In genomic region chr14:68282479-68283377, GRCh38 we compare ENCODE assay signal across 8 cellular contexts.
DNase-seq lines count a peak whose midpoint lies in the region; ATAC-seq and TF ChIP-seq lines count a peak whose summit lies in the region.

No MANE protein-coding gene starts in this region.

- H3K9me3 ChIP-seq in Peyer's patch = no peaks in the 10 kb centered on the region

- H3K27me3 ChIP-seq in Peyer's patch = no peaks in the 10 kb centered on the region

- H3K27ac Mint-ChIP-seq in effector memory CD8-positive, alpha-beta T cell = peak overlapping the region; percentile 90 to 97

- peak; percentile 27 for ATAC-seq in GM21619 (IDR thresholded peaks at IDR 0.05; ENCODE audit: unreplicated experiment)
- ATAC-seq in effector memory CD8-positive, alpha-beta T cell (replicated peaks) = peak; percentile 59

- peaks cover 0 to 26% (median 12%) of the 10 kb centered on the region in 4 donors for H3K4me1 ChIP-seq in Peyer's patch

- peak overlapping the region; percentile 70 to 73 for H3K4me3 Mint-ChIP-seq in effector memory CD8-positive, alpha-beta T cell

- no peaks in the 10 kb centered on the region for H3K36me3 ChIP-seq in Peyer's patch

- DNase-seq in DMS79 treated with DMSO at 0.1 percent for 48 hours (lab: John Stamatoyannopoulos, UW) (peak; percentile 16), Peyer's patch (peak in 1 of 3 donors; percentile 24), DMS153 (lab: John Stamatoyannopoulos, UW) (no peak), NCI-H510A treated with DMSO at 0.1 percent for 48 hours (lab: John Stamatoyannopoulos, UW) (no peak), NOMO-1 (lab: John Stamatoyannopoulos, UW; ENCODE audit: unreplicated experiment in 2 of 2) (no peak), SK-N-DZ (ENCODE audit: low spot score) (no peak)
- peak; percentile 25 to 32 (median 26) for DNase-seq in effector memory CD8-positive, alpha-beta T cell

- no peaks in the 10 kb centered on the region for H3K9me3 Mint-ChIP-seq in effector memory CD8-positive, alpha-beta T cell

- TF ChIP-seq CTCF in Peyer's patch (IDR thresholded peaks at IDR 0.05) = no peak

- H3K36me3 Mint-ChIP-seq in effector memory CD8-positive, alpha-beta T cell (ENCODE audit: insufficient read depth) = peaks cover 7% of the 10 kb centered on the region

- H3K27me3 Mint-ChIP-seq in effector memory CD8-positive, alpha-beta T cell = no peaks in the 10 kb centered on the region

- H3K27ac ChIP-seq in Peyer's patch = peak overlapping the region; percentile 48 to 85 (median 61)

- H3K4me3 ChIP-seq in Peyer's patch = no peak overlapping the region

- no peak for TF ChIP-seq POLR2A in Peyer's patch (IDR thresholded peaks at IDR 0.05)

- peaks cover 37 to 60% of the 10 kb centered on the region in 2 donors for H3K4me1 Mint-ChIP-seq in effector memory CD8-positive, alpha-beta T cell (ENCODE audit: low read depth in 2 of 2)

Comparison
In these comparisons a context has a peak if more than half of its experiments do, and no peak if none do; other contexts are left out.
1. DNase-seq: peak in DMS79 treated with DMSO at 0.1 percent for 48 hours (single experiment) and effector memory CD8-positive, alpha-beta T cell (3 of 3); none in DMS153 (single experiment), NCI-H510A treated with DMSO at 0.1 percent for 48 hours (single experiment), NOMO-1 (0 of 2) and SK-N-DZ (single experiment).